Comparison of ENCODE assay signal across 8 cellular contexts in genomic region chr7:66653719-66654274, GRCh38. TPM values are rescaled to one million over a fixed set of nuclear protein-coding genes. Genes with fewer than 3 reads are reported as not detected.
DNase-seq lines count a peak whose midpoint lies in the region; ATAC-seq, FAIRE-seq and TF ChIP-seq lines count a peak whose summit lies in the region.
"Not testable (repeated sequence)": the region's sequence is repeated elsewhere in the genome, so short reads cannot be mapped to it uniquely, and the experiment has no call there.

No MANE protein-coding gene starts in this region.

- peak overlapping the region; percentile 80 to 94 (median 90) for H3K4me2 ChIP-seq in BLaER1 treated with 17β-estradiol and CSF1 and Interleukin-3, amounts not matched to agents 10 nM and 100 nM
- H3K4me2 ChIP-seq in endothelial cell of umbilical vein (ENCODE audit: insufficient read depth, low read length): peak overlapping the region; percentile 49

- not testable (repeated sequence) for H3K9me1 ChIP-seq in endothelial cell of umbilical vein (replicated peaks; ENCODE audit: control insufficient read depth, extremely low read depth, insufficient read depth, low read length)

- not testable (repeated sequence) for H3K9me3 Mint-ChIP-seq in T-cell

- H3K4me1 ChIP-seq in BLaER1 treated with 17β-estradiol and CSF1 and Interleukin-3, amounts not matched to agents 10 nM and 100 nM: peaks cover 17 to 37% (median 23%) of the 10 kb centered on the region in 10 experiments
- H3K4me1 ChIP-seq in adrenal gland (replicated peaks in 1 of 2); endothelial cell of umbilical vein (ENCODE audit: control insufficient read depth, extremely low read depth, insufficient read depth, low read length); kidney (ENCODE audit: control insufficient read depth in 1 of 2, insufficient read depth in 1 of 2, low read depth in 1 of 2, low read length in 2 of 2); neuron (ENCODE audit: insufficient read depth, low read length): not testable (repeated sequence)
- peaks cover 19% of the 10 kb centered on the region for H3K4me1 ChIP-seq in suprapubic skin

- 8 to 14% (median 9%) methylated on average over 30 to 41 of the region's 41 CpGs for WGBS in adrenal gland, 4 donors
- WGBS in suprapubic skin: 20% methylated on average over 20 of the region's 41 CpGs

- peaks cover 0 to 13% (median 3%) of the 10 kb centered on the region in 11 experiments; a peak in 6 of 22 replicates for H3K9me3 ChIP-seq in BLaER1 treated with 17β-estradiol and CSF1 and Interleukin-3, amounts not matched to agents 10 nM and 100 nM (replicated peaks in 1 of 11)
- not testable (repeated sequence) for H3K9me3 ChIP-seq in adrenal gland (replicated peaks in 1 of 3); endothelial cell of umbilical vein (replicated peaks; ENCODE audit: control insufficient read depth, insufficient read depth, low read length); kidney (ENCODE audit: control insufficient read depth in 1 of 2, low read length in 2 of 2); neuron (ENCODE audit: low read length); suprapubic skin

- not testable (repeated sequence) for H3K27me3 Mint-ChIP-seq in T-cell

- H3K4me3 ChIP-seq in BLaER1 treated with 17β-estradiol and CSF1 and Interleukin-3, amounts not matched to agents 10 nM and 100 nM: peak overlapping the region; percentile 74 to 93 (median 87)
- peak overlapping the region; percentile 53 to 81 (median 66) for H3K4me3 ChIP-seq in adrenal gland
- peak overlapping the region; percentile 48 to 84 (median 56) for H3K4me3 ChIP-seq in endothelial cell of umbilical vein (replicated peaks in 1 of 3; ENCODE audit: insufficient read depth in 1 of 3, low read depth in 1 of 3, low read length in 3 of 3)
- peak overlapping the region; percentile 80 to 95 for H3K4me3 ChIP-seq in kidney (ENCODE audit: low read length in 2 of 2)
- H3K4me3 ChIP-seq in neuron (ENCODE audit: low read length): peak overlapping the region; percentile 88
- H3K4me3 ChIP-seq in suprapubic skin: peak overlapping the region; percentile 87

- peak overlapping the region; percentile 82 to 98 (median 95) for H3K27ac ChIP-seq in BLaER1 treated with 17β-estradiol and CSF1 and Interleukin-3, amounts not matched to agents 10 nM and 100 nM
- H3K27ac ChIP-seq in adrenal gland (peak overlapping the region; percentile 98 to 100 (median 99)), endothelial cell of umbilical vein (ENCODE audit: insufficient read depth, low read depth, low read length) (peak overlapping the region; percentile 96), kidney (ENCODE audit: low read depth in 2 of 2, low read length in 2 of 2) (peak overlapping the region; percentile 97 to 98), suprapubic skin (peak overlapping the region; percentile 99)

- H3K4me3 Mint-ChIP-seq in T-cell: peak overlapping the region; percentile 95 to 98 (median 98)

- dilution Hi-C loops in endothelial cell of umbilical vein (cut with MboI; ENCODE audit: extremely low pct_ligation_motif_present, low sequenced_read_pairs): not testable (repeated sequence)

- ATAC-seq in HG03342 (IDR thresholded peaks at IDR 0.05; ENCODE audit: unreplicated experiment): peak; percentile 1
- ATAC-seq in T-cell (replicated peaks in 1 of 4): not testable (repeated sequence)

- not testable (repeated sequence) for TF ChIP-seq POLR2A in adrenal gland (IDR thresholded peaks at IDR 0.05); endothelial cell of umbilical vein (IDR thresholded peaks at IDR 0.05; ENCODE audit: low read depth, low read length); suprapubic skin (IDR thresholded peaks at IDR 0.05)

- POLR2A ChIA-PET in T-cell (lab: Charles Lee): interaction anchor here (0.5 to 1.6 kb wide), 9 partner anchors 15 to 651 kb away, joined by 3 to 8 read pairs (median 4); partner anchors contain the start of gene RABGEF1 (in 1 of the 2)
- POLR2A ChIA-PET in endothelial cell of umbilical vein (lab: Charles Lee): interaction anchor here (0.6 kb wide), 1 partner anchor 515 kb away, joined by 3 read pairs; no protein-coding TSS in a partner anchor

- TF ChIP-seq CTCF in adrenal gland (IDR thresholded peaks at IDR 0.05): peak in 3 of 6 experiments; percentile 12 to 41 (median 15)
- peak; percentile 8 to 32 for TF ChIP-seq CTCF in endothelial cell of umbilical vein (IDR thresholded peaks at IDR 0.05; ENCODE audit: extremely low read depth in 1 of 2, insufficient read depth in 1 of 2, low read depth in 1 of 2, low read length in 2 of 2)
- not testable (repeated sequence) for TF ChIP-seq CTCF in kidney (IDR thresholded peaks at IDR 0.05; ENCODE audit: borderline replicate concordance, extremely low read depth, insufficient read depth)
- peak in 1 of 2 donors; percentile 8 for TF ChIP-seq CTCF in suprapubic skin (IDR thresholded peaks at IDR 0.05)

- DNase-seq in T-cell (peak in 1 of 34 experiments; percentile 20), adrenal gland (peak in 2 of 7 donors; percentile 13 to 34), kidney (peak; percentile 57)
- DNase-seq in endothelial cell of umbilical vein (ENCODE audit: low read depth, low spot score); suprapubic skin (ENCODE audit: low spot score in 2 of 2): not testable (repeated sequence)

- H4K20me1 ChIP-seq in BLaER1 treated with 17β-estradiol and CSF1 and Interleukin-3, amounts not matched to agents 10 nM and 100 nM: peaks cover 0 to 41% (median 16%) of the 10 kb centered on the region in 11 experiments; a peak in 15 of 22 replicates
- H4K20me1 ChIP-seq in endothelial cell of umbilical vein (replicated peaks; ENCODE audit: control insufficient read depth, extremely low read depth, insufficient read depth, low read length): not testable (repeated sequence)

- peak overlapping the region; percentile 74 to 96 (median 92) for H3K9ac ChIP-seq in BLaER1 treated with 17β-estradiol and CSF1 and Interleukin-3, amounts not matched to agents 10 nM and 100 nM
- H3K9ac ChIP-seq in endothelial cell of umbilical vein (replicated peaks; ENCODE audit: extremely low read depth, insufficient read depth, low read length): peak overlapping the region; percentile 81
- peak overlapping the region; percentile 42 to 98 for H3K9ac ChIP-seq in kidney (ENCODE audit: low read length in 2 of 2)

- H2AFZ ChIP-seq in endothelial cell of umbilical vein (ENCODE audit: low read depth, low read length) (peak overlapping the region; percentile 42), neuron (ENCODE audit: low read depth, low read length) (peak overlapping the region; percentile 58)

- H3K79me2 ChIP-seq in endothelial cell of umbilical vein (ENCODE audit: control insufficient read depth, insufficient read depth, low read length): peaks cover 10% of the 10 kb centered on the region

- not testable (repeated sequence) for H3K27me3 ChIP-seq in BLaER1 treated with 17β-estradiol and CSF1 and Interleukin-3, amounts not matched to agents 10 nM and 100 nM; adrenal gland; endothelial cell of umbilical vein (ENCODE audit: control insufficient read depth in 2 of 2, insufficient read depth in 2 of 2, low read length in 2 of 2); neuron (ENCODE audit: insufficient read depth, low read length); suprapubic skin

- BruUV-seq in endothelial cell of umbilical vein (replicated peaks; lab: Mats Ljungman, UMichigan): TSS peak; percentile 83

- FAIRE-seq in endothelial cell of umbilical vein (lab: Jason Lieb, UNC); kidney (lab: Jason Lieb, UNC): not testable (repeated sequence)

- not testable (repeated sequence) for H3K36me3 Mint-ChIP-seq in T-cell

- peaks cover 4 to 22% (median 11%) of the 10 kb centered on the region in 11 experiments; a peak in 16 of 22 replicates for H3K36me3 ChIP-seq in BLaER1 treated with 17β-estradiol and CSF1 and Interleukin-3, amounts not matched to agents 10 nM and 100 nM
- H3K36me3 ChIP-seq in adrenal gland (replicated peaks in 1 of 2); endothelial cell of umbilical vein (ENCODE audit: control insufficient read depth in 2 of 2, extremely low read depth in 1 of 2, insufficient read depth in 2 of 2, low read length in 2 of 2); kidney (ENCODE audit: control insufficient read depth in 1 of 2, insufficient read depth in 2 of 2, low read length in 2 of 2); neuron (ENCODE audit: insufficient read depth, low read length); suprapubic skin: not testable (repeated sequence)

- CTCF ChIA-PET in T-cell (lab: Charles Lee) (interaction anchor here in 1 of 2 donors (0.6 to 0.7 kb wide), 2 partner anchors 25 to 86 kb away, joined by 3 to 6 read pairs; partner anchors contain the start of gene KCTD7), endothelial cell of umbilical vein (lab: Charles Lee) (interaction anchor here (0.9 to 1.7 kb wide), 4 partner anchors 17 to 623 kb away, joined by 3 to 8 read pairs (median 3); no protein-coding TSS in a partner anchor)

- not testable (repeated sequence) for TF ChIP-seq EP300 in suprapubic skin (IDR thresholded peaks at IDR 0.05)

- intact Hi-C loops in adrenal gland (cut with DNase I); kidney (cut with DNase I): not testable (repeated sequence)
- intact Hi-C loops in endothelial cell of umbilical vein (cut with micrococcal nuclease): loop anchor here (1.0 to 2.0 kb wide), 4 partner anchors 25 to 343 kb away; partner anchors contain the start of genes KCTD7 and TYW1

- peaks cover 25 to 35% (median 34%) of the 10 kb centered on the region in 3 donors for H3K4me1 Mint-ChIP-seq in T-cell

- peak overlapping the region; percentile 93 to 94 for H3K27ac Mint-ChIP-seq in T-cell

RNA-seq across cellular contexts. Expression of gene KCTD7, which starts 25.1 kb away (rescaled TPM):
- 10 to 100 TPM; 23.1 to 44.3 (median 39.3) TPM for total RNA-seq in T-cell
- 10 to 100 TPM; 10.2 to 25.0 (median 16.5) TPM for total RNA-seq in adrenal gland
- polyA plus RNA-seq in adrenal gland: 10 to 100 TPM in 1 of 3 donors, 1 to 10 TPM in 2; 4.9 to 17.9 (median 6.0) TPM
- 8.7 and 11.3 TPM in 2 replicates for total RNA-seq in endothelial cell of umbilical vein
- polyA plus RNA-seq in endothelial cell of umbilical vein: 14.1 and 14.9 TPM in 2 replicates
- polyA plus RNA-seq in endothelial cell of umbilical vein (2011; cell fraction: cytosol; rRNA removed): 8.3 and 10.1 TPM in 2 replicates
- 29.6 and 31.9 TPM in 2 replicates for polyA plus RNA-seq in endothelial cell of umbilical vein (2011; cell fraction: nucleus; rRNA removed)
- polyA plus RNA-seq in endothelial cell of umbilical vein (2012): 4.8 and 5.3 TPM in 2 replicates
- 16.5 and 25.3 TPM in 2 replicates for polyA minus RNA-seq in endothelial cell of umbilical vein
- 3.9 TPM for polyA minus RNA-seq in endothelial cell of umbilical vein (2011; cell fraction: cytosol; rRNA and poly(A)+ RNA removed)
- 12.7 and 16.8 TPM in 2 replicates for polyA minus RNA-seq in endothelial cell of umbilical vein (2011; cell fraction: nucleus; rRNA and poly(A)+ RNA removed)
- total RNA-seq in kidney: 12.4 TPM
- polyA plus RNA-seq in kidney (ENCODE audit: insufficient read depth, low read depth, low replicate concordance): 7.2 TPM
- total RNA-seq in suprapubic skin: 10 to 100 TPM in 1 of 4 donors, 1 to 10 TPM in 3; 6.2 to 17.9 (median 6.7) TPM
